Comparison of ENCODE assay signal across 26 cellular contexts in genomic region chr5:146643805-146644204, GRCh38.
"Had no signal": no experiment of that assay in that cellular context is flagged by ENCODE, and none has a peak within 500 bp of the region (broad histone marks: within the 10 kb centered on the region; RNA-seq: fewer than 3 reads in every experiment).

No MANE protein-coding gene starts in this region.

- H3K27ac ChIP-seq: esophagus muscularis mucosa, foreskin keratinocyte, heart right ventricle, left ventricle myocardium inferior, neutrophil, skin epidermis, upper lobe of left lung had no signal

- H3K9me3 ChIP-seq: esophagus muscularis mucosa, heart right ventricle, left ventricle myocardium inferior, neutrophil, upper lobe of left lung had no signal

- H3K36me3 ChIP-seq: esophagus muscularis mucosa, heart right ventricle, left ventricle myocardium inferior, neutrophil, upper lobe of left lung had no signal

- FAIRE-seq: astrocyte had no signal

- ATAC-seq: foreskin keratinocyte; heart right ventricle; sciatic nerve; stimulated activated effector memory CD8-positive, alpha-beta T cell treated with anti-CD3 and anti-CD28 coated beads, Interleukin-12 subunit alpha, Interleukin-12 subunit beta, amount 100 ng/mL, for 72 hours; T-helper 17 cell had no signal

- DNase-seq: activated CD4-positive, alpha-beta memory T cell treated with anti-CD3 and anti-CD28 coated beads for 36 hours; activated CD4-positive, alpha-beta T cell treated with anti-CD3 and anti-CD28 coated beads, Interleukin-2, amount 10 ng/mL, durations not matched to agents 24 days and 14 days; activated CD4-positive, CD25-positive, alpha-beta regulatory T cell treated with anti-CD3 and anti-CD28 coated beads, Interleukin-2, amount 50 U/mL, for 72 hours; activated CD8-positive, alpha-beta memory T cell treated with anti-CD3 and anti-CD28 coated beads, Interleukin-2, amount 50 U/mL, for 4 hours; activated effector memory CD4-positive, alpha-beta T cell treated with anti-CD3 and anti-CD28 coated beads, Interleukin-2, amount 50 U/mL, for 16 hours; activated naive CD4-positive, alpha-beta T cell treated with anti-CD3 and anti-CD28 coated beads for 36 hours; activated naive CD8-positive, alpha-beta T cell treated with anti-CD3 and anti-CD28 coated beads, Interleukin-2, amount 10 ng/mL, durations not matched to agents 7 days and 5 days; activated T-cell treated with anti-CD3 and anti-CD28 coated beads, Interleukin-2, amount 50 U/mL, for 1 hour; caudate nucleus; effector CD4-positive, alpha-beta T cell; foreskin keratinocyte; heart right ventricle; left ventricle myocardium inferior; naive B cell; nephron progenitor cell; stimulated activated CD4-positive, alpha-beta T cell treated with anti-CD3 and anti-CD28 coated beads, Interleukin-12 subunit alpha, Interleukin-12 subunit beta, amount 100 ng/mL, for 4 hours; stimulated activated CD4-positive, alpha-beta T cell treated with anti-CD3 and anti-CD28 coated beads, Interleukin-4, amount 100 ng/mL, for 1 hour; T-helper 17 cell; T1000; upper lobe of left lung had no signal

- H3K4me3 ChIP-seq: esophagus muscularis mucosa, heart right ventricle, left ventricle myocardium inferior, skin epidermis, upper lobe of left lung had no signal

- H3K4me1 ChIP-seq: esophagus muscularis mucosa, foreskin keratinocyte, heart right ventricle, left ventricle myocardium inferior, upper lobe of left lung had no signal

- H3K27me3 ChIP-seq: foreskin keratinocyte, upper lobe of left lung had no signal
